In genomic region chr3:44041726-44042125, GRCh38 we compare ENCODE assay signal across 19 cellular contexts.
"Had no signal": no experiment of that assay in that cellular context is flagged by ENCODE, and none has a peak within 500 bp of the region (broad histone marks: within the 10 kb centered on the region; RNA-seq: fewer than 3 reads in every experiment).

No MANE protein-coding gene starts in this region.

- FAIRE-seq: islet of Langerhans had no signal

- H3K36me3 Mint-ChIP-seq: naive thymus-derived CD8-positive, alpha-beta T cell had no signal

- H3K27ac Mint-ChIP-seq: effector memory CD8-positive, alpha-beta T cell; naive thymus-derived CD8-positive, alpha-beta T cell had no signal

- H3K9me3 Mint-ChIP-seq: effector memory CD8-positive, alpha-beta T cell; naive thymus-derived CD8-positive, alpha-beta T cell had no signal

- DNase-seq: effector memory CD8-positive, alpha-beta T cell; gastrocnemius medialis; heart right ventricle; hypothalamus; kidney glomerular epithelial cell; mammary epithelial cell; mucosa of descending colon; naive thymus-derived CD8-positive, alpha-beta T cell; spleen; stimulated activated CD4-positive, alpha-beta T cell treated with anti-CD3 and anti-CD28 coated beads, Interleukin-15, amount 100 ng/mL, for 24 hours; stimulated activated CD4-positive, alpha-beta T cell treated with anti-CD3 and anti-CD28 coated beads, Interleukin-1b, Interleukin-23, amount 100 ng/mL, for 48 hours; stimulated activated CD4-positive, alpha-beta T cell treated with anti-CD3 and anti-CD28 coated beads, Interleukin-4, amount 100 ng/mL, for 24 hours; stimulated activated naive CD4-positive, alpha-beta T cell; stomach; substantia nigra; transverse colon had no signal

- ATAC-seq: effector memory CD8-positive, alpha-beta T cell; gastrocnemius medialis; heart right ventricle; left lobe of liver; mucosa of descending colon; naive thymus-derived CD8-positive, alpha-beta T cell; sciatic nerve had no signal

- H3K4me3 Mint-ChIP-seq: effector memory CD8-positive, alpha-beta T cell; naive thymus-derived CD8-positive, alpha-beta T cell had no signal
